ENCODE assay signal across 9 cellular contexts in the genomic region with DNA sequence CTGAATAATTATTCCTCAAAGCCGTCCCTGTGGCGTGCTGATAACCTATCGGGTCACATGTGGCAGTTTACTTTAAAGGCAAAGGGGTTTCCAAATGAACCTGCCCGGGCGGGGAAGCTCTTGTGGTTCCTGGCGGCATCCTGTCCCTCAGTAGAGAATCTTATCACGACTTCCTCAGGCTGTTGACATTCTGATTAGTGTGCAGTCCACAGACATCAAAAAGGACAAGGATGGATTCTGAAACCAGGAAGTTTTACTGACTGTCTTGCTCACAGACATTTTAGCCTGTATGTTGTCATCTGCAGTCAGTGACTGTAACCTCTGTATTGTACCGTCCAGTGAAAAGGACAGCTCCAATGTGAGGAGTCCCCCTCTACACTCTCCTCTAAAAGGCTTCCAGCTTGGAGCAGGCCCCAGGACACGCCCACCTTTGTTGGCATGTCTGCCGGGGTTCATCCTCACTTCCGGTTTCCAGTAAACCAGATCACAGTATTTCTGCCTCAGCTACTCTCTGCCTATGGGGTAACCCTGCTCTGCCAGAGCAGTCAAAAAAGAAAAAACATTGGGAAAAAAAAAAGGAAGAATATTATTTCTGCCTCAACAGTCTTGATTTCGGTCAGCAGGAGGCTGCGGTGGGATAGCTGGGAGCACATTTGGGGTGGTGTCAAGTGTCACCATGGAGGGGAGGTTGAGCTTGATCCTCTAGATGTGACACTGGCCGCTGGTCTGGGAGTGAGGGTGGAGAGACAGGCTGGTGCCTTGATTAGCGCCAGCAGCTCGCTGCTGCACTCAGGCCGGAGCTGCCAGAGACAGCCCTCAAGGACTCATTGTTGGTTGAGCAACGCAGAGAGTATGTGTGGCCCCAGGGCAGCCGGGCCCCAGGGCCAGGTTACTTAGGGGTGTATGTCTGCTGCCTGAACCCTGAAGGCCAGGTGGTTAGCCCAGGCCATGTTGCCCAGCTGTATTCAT.
DNase-seq lines count a peak whose midpoint lies in the region; ATAC-seq and TF ChIP-seq lines count a peak whose summit lies in the region.
"Had no signal": no experiment of that assay in that cellular context is flagged by ENCODE, and none has a peak within 500 bp of the region (broad histone marks: within the 10 kb centered on the region; RNA-seq: fewer than 3 reads in every experiment).

No MANE protein-coding gene starts in this region.

- no peak for TF ChIP-seq CTCF in activated CD8-positive, alpha-beta T cell treated with anti-CD3 and anti-CD28 coated beads for 36 hours (IDR thresholded peaks at IDR 0.05)
- no peak for TF ChIP-seq CTCF in foreskin keratinocyte (conservative IDR thresholded peaks at IDR 0.05)

- H3K4me3 Mint-ChIP-seq in activated CD8-positive, alpha-beta T cell treated with anti-CD3 and anti-CD28 coated beads for 36 hours: peak overlapping the region; percentile 24

- no peaks in the 10 kb centered on the region for H3K27me3 Mint-ChIP-seq in activated CD8-positive, alpha-beta T cell treated with anti-CD3 and anti-CD28 coated beads for 36 hours

- CTCF ChIA-PET in activated CD8-positive, alpha-beta T cell treated with anti-CD3 and anti-CD28 coated beads for 36 hours (lab: Charles Lee): interaction anchor here (0.6 to 1.8 kb wide), 3 partner anchors 9 to 169 kb away, joined by 3 to 6 read pairs (median 3); no protein-coding TSS in a partner anchor

- DNase-seq in HUDEP-2 (lab: John Stamatoyannopoulos, UW; ENCODE audit: unreplicated experiment in 76 of 76): peak in 71 of 76 experiments; percentile 15 to 78 (median 55)
- peak; percentile 80 for DNase-seq in activated CD8-positive, alpha-beta T cell treated with anti-CD3 and anti-CD28 coated beads for 36 hours
- no peak for DNase-seq in foreskin keratinocyte
- peak; percentile 58 for DNase-seq in sciatic nerve (ENCODE audit: low spot score)
- no peak for DNase-seq in hepatic stellate cell (ENCODE audit: low spot score)
- no peak for DNase-seq in cerebellum (ENCODE audit: low spot score)
- no peak for DNase-seq in epidermal melanocyte (ENCODE audit: insufficient read length, low spot score)
- no peak for DNase-seq in NCI-H226

- H3K27ac Mint-ChIP-seq in activated CD8-positive, alpha-beta T cell treated with anti-CD3 and anti-CD28 coated beads for 36 hours: peak overlapping the region; percentile 62

- no peak overlapping the region for H3K27ac ChIP-seq in foreskin keratinocyte
- H3K27ac ChIP-seq: tibial artery had no signal

- peak; percentile 83 for ATAC-seq in activated CD8-positive, alpha-beta T cell treated with anti-CD3 and anti-CD28 coated beads for 36 hours
- peak; percentile 29 for ATAC-seq in foreskin keratinocyte
- ATAC-seq in sciatic nerve: peak; percentile 37

- H3K4me1 ChIP-seq in foreskin keratinocyte: peaks cover 13% of the 10 kb centered on the region

- no peaks in the 10 kb centered on the region for H3K9me3 Mint-ChIP-seq in activated CD8-positive, alpha-beta T cell treated with anti-CD3 and anti-CD28 coated beads for 36 hours

- H3K27me3 ChIP-seq in foreskin keratinocyte: no peaks in the 10 kb centered on the region
- H3K27me3 ChIP-seq: tibial artery had no signal

- peaks cover 4% of the 10 kb centered on the region for H3K36me3 Mint-ChIP-seq in activated CD8-positive, alpha-beta T cell treated with anti-CD3 and anti-CD28 coated beads for 36 hours (ENCODE audit: low read depth)

- peaks cover 22% of the 10 kb centered on the region for H3K4me1 Mint-ChIP-seq in activated CD8-positive, alpha-beta T cell treated with anti-CD3 and anti-CD28 coated beads for 36 hours (ENCODE audit: low read depth)

- POLR2A ChIA-PET in activated CD8-positive, alpha-beta T cell treated with anti-CD3 and anti-CD28 coated beads for 36 hours (lab: Charles Lee): interaction anchor here (0.8 to 2.2 kb wide), 5 partner anchors 9 to 68 kb away, joined by 3 to 8 read pairs (median 3); no protein-coding TSS in a partner anchor

- intact Hi-C loops in activated CD8-positive, alpha-beta T cell treated with anti-CD3 and anti-CD28 coated beads for 36 hours (cut with micrococcal nuclease): no loop called here
- intact Hi-C loops in sciatic nerve (cut with DNase I): no loop called here

Comparison
In these comparisons a context has a peak if more than half of its experiments do, and no peak if none do; other contexts are left out.
1. DNase-seq: peak in HUDEP-2 (71 of 76), activated CD8-positive, alpha-beta T cell treated with anti-CD3 and anti-CD28 coated beads for 36 hours (single experiment) and sciatic nerve (single experiment); none in foreskin keratinocyte (0 of 2), hepatic stellate cell (single experiment), cerebellum (single experiment), epidermal melanocyte (single experiment) and NCI-H226 (single experiment).
2. ATAC-seq: peak in every context shown above with its lines; median percentile 83 in activated CD8-positive, alpha-beta T cell treated with anti-CD3 and anti-CD28 coated beads for 36 hours; 37 in sciatic nerve; 29 in foreskin keratinocyte.